30 cellular contexts compared by ENCODE assay signal in genomic region chr11:84372366-84372765, GRCh38.
"Had no signal": no experiment of that assay in that cellular context is flagged by ENCODE, and none has a peak within 500 bp of the region (broad histone marks: within the 10 kb centered on the region; RNA-seq: fewer than 3 reads in every experiment).

No MANE protein-coding gene starts in this region.

- H3K9me3 ChIP-seq: ovary, psoas muscle, right lobe of liver, sigmoid colon, suprapubic skin, testis, tibial artery, transverse colon, upper lobe of right lung, uterus had no signal

- H3K27ac Mint-ChIP-seq: naive thymus-derived CD4-positive, alpha-beta T cell; natural killer cell; nephron; neural progenitor cell; progenitor cell of endocrine pancreas; stimulated activated memory B cell treated with anti-CD40 and anti-IgM and Interleukin-4, amounts not matched to agents 10 μg/mL and 1 μg/mL and 100 μg/mL, for 72 hours; stimulated activated naive CD8-positive, alpha-beta T cell treated with anti-CD3 and anti-CD28 coated beads, Interleukin-15, amount 100 ng/mL, for 72 hours; type B pancreatic cell had no signal

- H3K9ac ChIP-seq: neural progenitor cell, parathyroid adenoma had no signal

- ATAC-seq: naive thymus-derived CD4-positive, alpha-beta T cell; natural killer cell; psoas muscle; right cardiac atrium; right lobe of liver; stimulated activated memory B cell treated with anti-CD40 and anti-IgM and Interleukin-4, amounts not matched to agents 10 μg/mL and 1 μg/mL and 100 μg/mL, for 72 hours; stimulated activated naive CD8-positive, alpha-beta T cell treated with anti-CD3 and anti-CD28 coated beads, Interleukin-15, amount 100 ng/mL, for 72 hours; stimulated activated naive CD8-positive, alpha-beta T cell treated with anti-CD3 and anti-CD28 coated beads, Interleukin-15, Interleukin-2, amounts not matched to agents 100 U/mL and 50 U/mL, for 24 hours; upper lobe of right lung had no signal

- H3K4me3 ChIP-seq: neural progenitor cell, ovary, psoas muscle, right lobe of liver, sigmoid colon, suprapubic skin, testis, tibial artery, transverse colon, upper lobe of right lung, uterus had no signal

- H2AFZ ChIP-seq: neural progenitor cell had no signal

- H3K4me2 ChIP-seq: neural progenitor cell had no signal

- H3K79me2 ChIP-seq: parathyroid adenoma had no signal

- H3K9me3 Mint-ChIP-seq: nephron; neural progenitor cell; stimulated activated memory B cell treated with anti-CD40 and anti-IgM and Interleukin-4, amounts not matched to agents 10 μg/mL and 1 μg/mL and 100 μg/mL, for 72 hours; type B pancreatic cell had no signal

- H3K36me3 Mint-ChIP-seq: naive thymus-derived CD4-positive, alpha-beta T cell; natural killer cell; neural progenitor cell; stimulated activated memory B cell treated with anti-CD40 and anti-IgM and Interleukin-4, amounts not matched to agents 10 μg/mL and 1 μg/mL and 100 μg/mL, for 72 hours; type B pancreatic cell had no signal

- H3K36me3 ChIP-seq: neural progenitor cell, ovary, right lobe of liver, sigmoid colon, suprapubic skin, tibial artery, transverse colon, upper lobe of right lung, uterus had no signal

- H3K4me3 Mint-ChIP-seq: naive thymus-derived CD4-positive, alpha-beta T cell; natural killer cell; nephron; neural progenitor cell; stimulated activated memory B cell treated with anti-CD40 and anti-IgM and Interleukin-4, amounts not matched to agents 10 μg/mL and 1 μg/mL and 100 μg/mL, for 72 hours; stimulated activated naive CD8-positive, alpha-beta T cell treated with anti-CD3 and anti-CD28 coated beads, Interleukin-15, amount 100 ng/mL, for 72 hours; type B pancreatic cell had no signal

- H3K27me3 Mint-ChIP-seq: naive thymus-derived CD4-positive, alpha-beta T cell; progenitor cell of endocrine pancreas; stimulated activated naive CD8-positive, alpha-beta T cell treated with anti-CD3 and anti-CD28 coated beads, Interleukin-15, amount 100 ng/mL, for 72 hours; type B pancreatic cell had no signal

- H3K27ac ChIP-seq: neural progenitor cell, ovary, parathyroid adenoma, psoas muscle, right lobe of liver, sigmoid colon, suprapubic skin, testis, tibial artery, transverse colon, upper lobe of right lung, uterus had no signal

- DNase-seq: naive thymus-derived CD4-positive, alpha-beta T cell; natural killer cell; ovary; posterior cingulate gyrus; psoas muscle; right cardiac atrium; right lobe of liver; sigmoid colon; small intestine; stimulated activated CD4-positive, alpha-beta T cell treated with anti-CD3 and anti-CD28 coated beads, Interleukin-15, amount 100 ng/mL, for 24 hours; stimulated activated CD4-positive, alpha-beta T cell treated with anti-CD3 and anti-CD28 coated beads, Interleukin-2, amount 100 ng/mL, for 24 hours; stimulated activated CD4-positive, alpha-beta T cell treated with anti-CD3 and anti-CD28 coated beads, Interleukin-2, amount 100 ng/mL, for 48 hours; stimulated activated CD4-positive, alpha-beta T cell treated with anti-CD3 and anti-CD28 coated beads, Interleukin-4, amount 100 ng/mL, for 4 hours; stimulated activated CD8-positive, alpha-beta memory T cell treated with anti-CD3 and anti-CD28 coated beads, Interleukin-4, amount 100 ng/mL, for 48 hours; stimulated activated naive CD4-positive, alpha-beta T cell; stimulated activated naive CD8-positive, alpha-beta T cell treated with anti-CD3 and anti-CD28 coated beads, Interleukin-15, amount 100 ng/mL, for 72 hours; stimulated activated naive CD8-positive, alpha-beta T cell treated with anti-CD3 and anti-CD28 coated beads, Interleukin-15, Interleukin-2, amounts not matched to agents 100 U/mL and 50 U/mL, for 24 hours; substantia nigra; testis; tibial artery; transverse colon; upper lobe of right lung; uterus had no signal

- H3K4me1 Mint-ChIP-seq: naive thymus-derived CD4-positive, alpha-beta T cell; natural killer cell; nephron; neural progenitor cell; stimulated activated memory B cell treated with anti-CD40 and anti-IgM and Interleukin-4, amounts not matched to agents 10 μg/mL and 1 μg/mL and 100 μg/mL, for 72 hours; stimulated activated naive CD8-positive, alpha-beta T cell treated with anti-CD3 and anti-CD28 coated beads, Interleukin-15, amount 100 ng/mL, for 72 hours had no signal

- H3K27me3 ChIP-seq: neural progenitor cell, ovary, right lobe of liver, sigmoid colon, suprapubic skin, testis, tibial artery, transverse colon, upper lobe of right lung, uterus had no signal

- H3K4me1 ChIP-seq: neural progenitor cell, parathyroid adenoma, psoas muscle, right lobe of liver, sigmoid colon, suprapubic skin, testis, tibial artery, transverse colon, upper lobe of right lung, uterus had no signal
